21 cellular contexts compared by ENCODE assay signal in genomic region chr10:21388541-21389068, GRCh38.
A peak's percentile ranks its signal among the peaks of the same experiment; 100 is the strongest.
DNase-seq lines count a peak whose midpoint lies in the region; ATAC-seq, FAIRE-seq and TF ChIP-seq lines count a peak whose summit lies in the region.
"Had no signal": no experiment of that assay in that cellular context is flagged by ENCODE, and none has a peak within 500 bp of the region (broad histone marks: within the 10 kb centered on the region; RNA-seq: fewer than 3 reads in every experiment).

No MANE protein-coding gene starts in this region.

- intact Hi-C loops in GM12878 (cut with micrococcal nuclease; ENCODE audit: unreplicated experiment): no loop called here

- ATAC-seq in GM12878: no peak
- ATAC-seq: HepG2 had no signal

- in situ Hi-C loops in GM12878 (cut with MboI): no loop called here

- H3K27ac Mint-ChIP-seq in neural crest cell (ENCODE audit: unreplicated experiment): peak overlapping the region; percentile 28
- H3K27ac Mint-ChIP-seq: B cell had no signal

- no peak for TF ChIP-seq POLR2A in GM12878 (IDR thresholded peaks at IDR 0.05; ENCODE audit: low read depth, low read length)

- BruUV-seq in GM12878 (replicated peaks; lab: Mats Ljungman, UMichigan): no TSS peak

- no peak for TF ChIP-seq RAD21 in GM12878 (IDR thresholded peaks at IDR 0.05; ENCODE audit: insufficient read depth, low read depth, low read length)

- CTCF ChIA-PET in GM12878 (lab: Yijun Ruan, JAX) (interaction anchor here (0.9 kb wide), 1 partner anchor 24 kb away, joined by 3 read pairs; no protein-coding TSS in a partner anchor), HEK293T (lab: Yijun Ruan, JAX) (interaction anchor here (0.6 kb wide), 1 partner anchor 226 kb away, joined by 3 read pairs; no protein-coding TSS in a partner anchor)

- H3K4me3 ChIP-seq in HUES64 (ENCODE audit: low read length): no peak overlapping the region
- H3K4me3 ChIP-seq in GM12878: no peak overlapping the region
- H3K4me3 ChIP-seq: Peyer's patch, SJSA1 had no signal

- H3K36me3 Mint-ChIP-seq in neural crest cell (ENCODE audit: low read depth): no peaks in the 10 kb centered on the region

- H4K20me1 ChIP-seq in GM12878 (ENCODE audit: control insufficient read depth, insufficient read depth): no peaks in the 10 kb centered on the region

- no peak overlapping the region for H3K4me2 ChIP-seq in GM12878 (ENCODE audit: control insufficient read depth, insufficient read depth)

- 54% methylated on average over 10 of the region's 10 CpGs for WGBS in HUES64
- 23% methylated on average over 10 of the region's 10 CpGs for WGBS in GM12878 (ENCODE audit: insufficient coverage, insufficient replicate concordance, low lambda C conversion rate, missing lambda C conversion rate)

- TF ChIP-seq CTCF in GM12878 (IDR thresholded peaks at IDR 0.05 in 2 of 3, conservative IDR thresholded peaks at IDR 0.05 in 1 of 3; ENCODE audit: control insufficient read depth in 2 of 3, extremely low read depth in 1 of 3, insufficient read depth in 1 of 3, low read depth in 3 of 3, low read length in 3 of 3) (no peak), neural crest cell (conservative IDR thresholded peaks at IDR 0.05) (no peak)

- RAD21 ChIA-PET in GM12878 (lab: Charles Lee; ENCODE audit: unreplicated experiment): interaction anchor here (0.6 kb wide), 1 partner anchor 80 kb away, joined by 3 read pairs; no protein-coding TSS in a partner anchor

- SMC1A ChIA-PET in GM12878 (lab: Charles Lee; ENCODE audit: uncharacterized antibody, unreplicated experiment): interaction anchor here (0.6 to 1.0 kb wide), 2 partner anchors 110 to 165 kb away, joined by 3 read pairs; no protein-coding TSS in a partner anchor

- no peaks in the 10 kb centered on the region for H3K27me3 Mint-ChIP-seq in neural crest cell (ENCODE audit: low read depth)

- POLR2A ChIA-PET in GM12878 (lab: Charles Lee): no interaction called here
- POLR2A ChIA-PET in HEK293T (lab: Yijun Ruan, JAX): no interaction called here

- FAIRE-seq in GM12878 (lab: Jason Lieb, UNC): no peak
- FAIRE-seq: HepG2 had no signal

- H3K36me3 ChIP-seq in ES-I3 (ENCODE audit: insufficient read depth, low read length): no peaks in the 10 kb centered on the region
- H3K36me3 ChIP-seq in HUES64 (ENCODE audit: insufficient read depth, low read length): no peaks in the 10 kb centered on the region
- H3K36me3 ChIP-seq in GM12878 (ENCODE audit: control insufficient read depth in 2 of 2, insufficient read depth in 2 of 2, low read length in 1 of 2): no peaks in the 10 kb centered on the region
- H3K36me3 ChIP-seq: Peyer's patch, SJSA1 had no signal

- H3K79me2 ChIP-seq in GM12878 (ENCODE audit: control insufficient read depth, insufficient read depth, low read length): no peaks in the 10 kb centered on the region

- peaks cover 20% of the 10 kb centered on the region for H3K4me1 Mint-ChIP-seq in neural crest cell
- H3K4me1 Mint-ChIP-seq: B cell had no signal

- peak overlapping the region; percentile 78 for H3K27ac ChIP-seq in HUES64 (ENCODE audit: low read depth, low read length)
- no peak overlapping the region for H3K27ac ChIP-seq in GM12878 (ENCODE audit: control insufficient read depth, insufficient read depth)
- H3K27ac ChIP-seq: Peyer's patch, SJSA1 had no signal

- peaks cover 39% of the 10 kb centered on the region for H3K4me1 ChIP-seq in ES-I3 (ENCODE audit: insufficient read depth, low read length)
- H3K4me1 ChIP-seq in HUES64 (ENCODE audit: insufficient read depth, low read length): peaks cover 31% of the 10 kb centered on the region
- H3K4me1 ChIP-seq in GM12878 (ENCODE audit: control insufficient read depth, insufficient read depth, low read length): no peaks in the 10 kb centered on the region
- H3K4me1 ChIP-seq: Peyer's patch, SJSA1 had no signal

- H3K4me3 Mint-ChIP-seq in neural crest cell: peak overlapping the region; percentile 29
- H3K4me3 Mint-ChIP-seq: B cell had no signal

- H3K27me3 ChIP-seq in HUES64 (ENCODE audit: insufficient read depth, low read length) (no peaks in the 10 kb centered on the region), GM12878 (replicated peaks in 1 of 2; ENCODE audit: control insufficient read depth in 2 of 2, insufficient read depth in 2 of 2, low read length in 1 of 2) (no peaks in the 10 kb centered on the region; a peak in 1 of 4 replicates)
- H3K27me3 ChIP-seq: Peyer's patch, SJSA1 had no signal

- H3K9me3 ChIP-seq in ES-I3 (ENCODE audit: control insufficient read depth, insufficient read depth, low read length): no peaks in the 10 kb centered on the region; the same call in 1 of the 2 replicates
- H3K9me3 ChIP-seq in HUES64 (ENCODE audit: insufficient read depth, low read depth, low read length): no peaks in the 10 kb centered on the region
- H3K9me3 ChIP-seq in GM12878 (replicated peaks; ENCODE audit: control insufficient read depth, insufficient read depth, low read length): no peaks in the 10 kb centered on the region
- H3K9me3 ChIP-seq: Peyer's patch, SJSA1 had no signal

- no peaks in the 10 kb centered on the region for H3K9me3 Mint-ChIP-seq in neural crest cell

- no peak for DNase-seq in GM12878 (ENCODE audit: low read depth, low spot score)
- DNase-seq in neural crest cell (ENCODE audit: low read depth, low spot score): no peak
- no peak for DNase-seq in activated CD4-positive, alpha-beta T cell treated with anti-CD3 and anti-CD28 coated beads for 1 hour
- no peak for DNase-seq in OCI-M1 (lab: John Stamatoyannopoulos, UW)
- no peak for DNase-seq in HEK293T (ENCODE audit: extremely low spot score)
- DNase-seq in NCI-H2171 treated with DMSO at 0.1 percent for 48 hours (lab: John Stamatoyannopoulos, UW): no peak
- DNase-seq: COR-L47, DMS 273 treated with DMSO at 0.1 percent for 48 hours, DND-41, GDM1, KG1, NCI-H1417, NCI-H187, NCI-H226, NCI-H524 treated with DMSO at 0.1 percent for 48 hours, Peyer's patch had no signal

- H3K9ac ChIP-seq in ES-I3 (ENCODE audit: low read depth, low read length) (peak overlapping the region; percentile 4), HUES64 (ENCODE audit: low read depth, low read length) (no peak overlapping the region), GM12878 (ENCODE audit: control insufficient read depth, insufficient read depth, low read length) (no peak overlapping the region)

- H2AFZ ChIP-seq in GM12878 (ENCODE audit: control insufficient read depth, low read depth, low read length): no peak overlapping the region

- no peak for TF ChIP-seq EP300 in GM12878 (IDR thresholded peaks at IDR 0.05; ENCODE audit: borderline replicate concordance in 1 of 2, control insufficient read depth in 1 of 2, low read depth in 2 of 2, low read length in 2 of 2)

TF ChIP-seq in GM12878, 131 proteins besides CTCF, POLR2A, EP300 and RAD21:
- TF ChIP-seq SRF (IDR thresholded peaks at IDR 0.05; ENCODE audit: low read depth in 2 of 2, low read length in 2 of 2) (no peak), PAX8 (IDR thresholded peaks at IDR 0.05) (no peak), SPI1 (IDR thresholded peaks at IDR 0.05; ENCODE audit: borderline replicate concordance, insufficient read depth, low read depth, low read length) (0 out of 2 replicates have a peak, but pooled peaks have one; percentile 7), SREBF1 (IDR thresholded peaks at IDR 0.05; ENCODE audit: low read length) (no peak), HDGF (IDR thresholded peaks at IDR 0.05) (no peak)

TF ChIP-seq in HEK293T, 16 proteins besides CTCF, POLR2A, EP300 and RAD21:
- TF ChIP-seq FOXM1 (IDR thresholded peaks at IDR 0.05; ENCODE audit: borderline replicate concordance): no peak
